ENCODE assay signal across 15 cellular contexts in genomic region chr6:137357948-137358266, GRCh38.
"Had no signal": no experiment of that assay in that cellular context is flagged by ENCODE, and none has a peak within 500 bp of the region (broad histone marks: within the 10 kb centered on the region; RNA-seq: fewer than 3 reads in every experiment).

No MANE protein-coding gene starts in this region.

- H3K27me3 ChIP-seq: heart left ventricle, left lung, sigmoid colon had no signal

- H3K36me3 Mint-ChIP-seq: memory B cell; mesothelial cell of epicardium; stimulated activated naive B cell treated with anti-CD40 and anti-IgM and Interleukin-4, amounts not matched to agents 10 μg/mL and 1 μg/mL and 100 μg/mL, for 72 hours had no signal

- H3K27ac ChIP-seq: coronary artery, heart left ventricle, left lung, lower lobe of right lung, sigmoid colon, skin epidermis had no signal

- H3K9me3 ChIP-seq: heart left ventricle, left lung, lower lobe of right lung, sigmoid colon had no signal

- DNase-seq: effector CD8-positive, alpha-beta T cell; heart left ventricle; left lung; lower lobe of right lung; sigmoid colon; stimulated activated CD4-positive, alpha-beta T cell treated with anti-CD3 and anti-CD28 coated beads, Interleukin-2, amount 100 ng/mL, for 24 hours; stimulated activated CD4-positive, alpha-beta T cell treated with anti-CD3 and anti-CD28 coated beads, Interleukin-4, amount 100 ng/mL, for 4 hours; stimulated activated naive B cell treated with anti-CD40 and anti-IgM and Interleukin-4, amounts not matched to agents 10 μg/mL and 1 μg/mL and 100 μg/mL, for 72 hours; stimulated activated naive CD8-positive, alpha-beta T cell treated with anti-CD3 and anti-CD28 coated beads, Interleukin-15, amount 100 ng/mL, for 72 hours had no signal

- H3K4me3 ChIP-seq: coronary artery, heart left ventricle, left lung, lower lobe of right lung, sigmoid colon, skin epidermis had no signal

- H3K27ac Mint-ChIP-seq: memory B cell; mesothelial cell of epicardium; nephron; stimulated activated naive B cell treated with anti-CD40 and anti-IgM and Interleukin-4, amounts not matched to agents 10 μg/mL and 1 μg/mL and 100 μg/mL, for 72 hours; stimulated activated naive CD8-positive, alpha-beta T cell treated with anti-CD3 and anti-CD28 coated beads, Interleukin-15, amount 100 ng/mL, for 72 hours had no signal

- H3K4me1 ChIP-seq: left lung, lower lobe of right lung, sigmoid colon had no signal

- H3K36me3 ChIP-seq: heart left ventricle, left lung, lower lobe of right lung, sigmoid colon had no signal

- H3K9me3 Mint-ChIP-seq: memory B cell; mesothelial cell of epicardium; nephron; stimulated activated naive B cell treated with anti-CD40 and anti-IgM and Interleukin-4, amounts not matched to agents 10 μg/mL and 1 μg/mL and 100 μg/mL, for 72 hours; stimulated activated naive CD8-positive, alpha-beta T cell treated with anti-CD3 and anti-CD28 coated beads, Interleukin-15, amount 100 ng/mL, for 72 hours had no signal

- H3K4me3 Mint-ChIP-seq: memory B cell; mesothelial cell of epicardium; nephron; stimulated activated naive B cell treated with anti-CD40 and anti-IgM and Interleukin-4, amounts not matched to agents 10 μg/mL and 1 μg/mL and 100 μg/mL, for 72 hours; stimulated activated naive CD8-positive, alpha-beta T cell treated with anti-CD3 and anti-CD28 coated beads, Interleukin-15, amount 100 ng/mL, for 72 hours had no signal

- H3K27me3 Mint-ChIP-seq: memory B cell; stimulated activated naive B cell treated with anti-CD40 and anti-IgM and Interleukin-4, amounts not matched to agents 10 μg/mL and 1 μg/mL and 100 μg/mL, for 72 hours; stimulated activated naive CD8-positive, alpha-beta T cell treated with anti-CD3 and anti-CD28 coated beads, Interleukin-15, amount 100 ng/mL, for 72 hours had no signal

- ATAC-seq: esophagus mucosa; heart left ventricle; left lung; lower lobe of right lung; stimulated activated naive B cell treated with anti-CD40 and anti-IgM and Interleukin-4, amounts not matched to agents 10 μg/mL and 1 μg/mL and 100 μg/mL, for 72 hours; stimulated activated naive CD8-positive, alpha-beta T cell treated with anti-CD3 and anti-CD28 coated beads, Interleukin-15, amount 100 ng/mL, for 72 hours had no signal
